ENCODE assay signal across 30 cellular contexts in the genomic region with DNA sequence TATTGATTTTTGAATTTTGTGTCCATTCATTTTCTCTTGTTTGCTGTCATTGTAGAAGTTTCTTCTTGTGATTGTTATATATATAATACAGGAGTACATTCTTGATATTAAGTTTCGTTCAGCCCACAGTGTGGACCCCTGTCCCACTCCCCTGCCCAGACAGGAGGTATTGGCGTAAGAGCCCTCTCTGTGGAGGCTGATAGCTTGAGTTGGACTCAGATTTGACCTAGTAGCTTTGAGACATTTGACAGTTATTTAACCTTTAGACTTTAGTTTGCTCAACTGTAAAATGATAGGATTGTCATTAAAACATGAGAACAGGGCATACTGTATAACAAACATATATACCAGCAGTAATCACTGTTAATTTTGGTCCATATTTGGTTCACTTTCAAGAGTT. TPM values are rescaled to one million over a fixed set of nuclear protein-coding genes. Genes with fewer than 3 reads are reported as not detected.
"Had no signal": no experiment of that assay in that cellular context is flagged by ENCODE, and none has a peak within 500 bp of the region (broad histone marks: within the 10 kb centered on the region; RNA-seq: fewer than 3 reads in every experiment).

No MANE protein-coding gene starts in this region.

- DNase-seq: stimulated activated CD4-positive, alpha-beta T cell treated with anti-CD3 and anti-CD28 coated beads, Interleukin-2, amount 100 ng/mL, for 48 hours; stimulated activated CD4-positive, alpha-beta T cell treated with anti-CD3 and anti-CD28 coated beads, Interleukin-4, amount 100 ng/mL, for 1 hour; stimulated activated CD4-positive, alpha-beta T cell treated with anti-CD3 and anti-CD28 coated beads, Interleukin-4, amount 100 ng/mL, for 24 hours; stimulated activated CD4-positive, alpha-beta T cell treated with anti-CD3 and anti-CD28 coated beads, Interleukin-4, amount 100 ng/mL, for 4 hours; stimulated activated CD8-positive, alpha-beta memory T cell treated with anti-CD3 and anti-CD28 coated beads, Interleukin-4, amount 100 ng/mL, for 48 hours; stimulated activated naive B cell treated with anti-CD40 and anti-IgM and Interleukin-4, amounts not matched to agents 10 μg/mL and 1 μg/mL and 100 μg/mL, for 72 hours; stimulated activated naive CD4-positive, alpha-beta T cell; stimulated activated naive CD4-positive, alpha-beta T cell treated with Interleukin-2 at 50 U/mL for 16 hours; stimulated activated naive CD8-positive, alpha-beta T cell treated with anti-CD3 and anti-CD28 coated beads, Interleukin-15, amount 100 ng/mL, for 72 hours; stimulated activated naive CD8-positive, alpha-beta T cell treated with anti-CD3 and anti-CD28 coated beads, Interleukin-15, Interleukin-2, amounts not matched to agents 100 U/mL and 50 U/mL, for 24 hours; stomach; substantia nigra; testis; thyroid gland; tibial artery; transverse colon; trophoblast cell; upper lobe of left lung; upper lobe of right lung; uterus had no signal

- ATAC-seq: stimulated activated effector memory CD8-positive, alpha-beta T cell treated with anti-CD3 and anti-CD28 coated beads, Interleukin-12 subunit alpha, Interleukin-12 subunit beta, amount 100 ng/mL, for 72 hours; stimulated activated memory B cell treated with anti-CD40 and anti-IgM and Interleukin-4, amounts not matched to agents 10 μg/mL and 1 μg/mL and 100 μg/mL, for 72 hours; stimulated activated naive B cell treated with anti-CD40 and anti-IgM and Interleukin-4, amounts not matched to agents 10 μg/mL and 1 μg/mL and 100 μg/mL, for 72 hours; stimulated activated naive CD8-positive, alpha-beta T cell treated with anti-CD3 and anti-CD28 coated beads, Interleukin-15, amount 100 ng/mL, for 72 hours; stimulated activated naive CD8-positive, alpha-beta T cell treated with anti-CD3 and anti-CD28 coated beads, Interleukin-15, Interleukin-2, amounts not matched to agents 100 U/mL and 50 U/mL, for 24 hours; upper lobe of right lung had no signal

- FAIRE-seq: urothelium cell line had no signal

- H3K27me3 ChIP-seq: stomach, suprapubic skin, testis, thyroid gland, tibial artery, tibial nerve, transverse colon, upper lobe of left lung, upper lobe of right lung, uterus, vagina had no signal

- H3K4me1 ChIP-seq: suprapubic skin, testis, thyroid gland, tibial artery, upper lobe of right lung, uterus, vagina had no signal

- H3K36me3 ChIP-seq: stomach, suprapubic skin, thoracic aorta, thyroid gland, tibial artery, tibial nerve, transverse colon, upper lobe of left lung, upper lobe of right lung, uterus, vagina had no signal

- H3K9me3 ChIP-seq: stomach, suprapubic skin, testis, thoracic aorta, thyroid gland, tibial artery, tibial nerve, transverse colon, upper lobe of left lung, upper lobe of right lung, uterus, vagina had no signal

- H3K4me3 ChIP-seq: stomach, suprapubic skin, testis, thoracic aorta, thyroid gland, tibial artery, tibial nerve, transverse colon, upper lobe of left lung, upper lobe of right lung, uterus, vagina had no signal

- H3K27ac Mint-ChIP-seq: stimulated activated effector memory CD8-positive, alpha-beta T cell treated with anti-CD3 and anti-CD28 coated beads, Interleukin-12 subunit alpha, Interleukin-12 subunit beta, amount 100 ng/mL, for 72 hours; stimulated activated memory B cell treated with anti-CD40 and anti-IgM and Interleukin-4, amounts not matched to agents 10 μg/mL and 1 μg/mL and 100 μg/mL, for 72 hours; stimulated activated naive B cell treated with anti-CD40 and anti-IgM and Interleukin-4, amounts not matched to agents 10 μg/mL and 1 μg/mL and 100 μg/mL, for 72 hours; stimulated activated naive CD8-positive, alpha-beta T cell treated with anti-CD3 and anti-CD28 coated beads, Interleukin-15, amount 100 ng/mL, for 72 hours; stimulated activated naive CD8-positive, alpha-beta T cell treated with anti-CD3 and anti-CD28 coated beads, Interleukin-15, Interleukin-2, amounts not matched to agents 100 ng/mL and 50 ng/mL, for 24 hours; type B pancreatic cell had no signal

- H3K36me3 Mint-ChIP-seq: stimulated activated effector memory CD8-positive, alpha-beta T cell treated with anti-CD3 and anti-CD28 coated beads, Interleukin-12 subunit alpha, Interleukin-12 subunit beta, amount 100 ng/mL, for 72 hours; stimulated activated memory B cell treated with anti-CD40 and anti-IgM and Interleukin-4, amounts not matched to agents 10 μg/mL and 1 μg/mL and 100 μg/mL, for 72 hours; stimulated activated naive B cell treated with anti-CD40 and anti-IgM and Interleukin-4, amounts not matched to agents 10 μg/mL and 1 μg/mL and 100 μg/mL, for 72 hours; type B pancreatic cell had no signal

- H3K4me3 Mint-ChIP-seq: stimulated activated effector memory CD8-positive, alpha-beta T cell treated with anti-CD3 and anti-CD28 coated beads, Interleukin-12 subunit alpha, Interleukin-12 subunit beta, amount 100 ng/mL, for 72 hours; stimulated activated memory B cell treated with anti-CD40 and anti-IgM and Interleukin-4, amounts not matched to agents 10 μg/mL and 1 μg/mL and 100 μg/mL, for 72 hours; stimulated activated naive B cell treated with anti-CD40 and anti-IgM and Interleukin-4, amounts not matched to agents 10 μg/mL and 1 μg/mL and 100 μg/mL, for 72 hours; stimulated activated naive CD8-positive, alpha-beta T cell treated with anti-CD3 and anti-CD28 coated beads, Interleukin-15, amount 100 ng/mL, for 72 hours; stimulated activated naive CD8-positive, alpha-beta T cell treated with anti-CD3 and anti-CD28 coated beads, Interleukin-15, Interleukin-2, amounts not matched to agents 100 ng/mL and 50 ng/mL, for 24 hours; type B pancreatic cell had no signal

- H3K27me3 Mint-ChIP-seq: stimulated activated memory B cell treated with anti-CD40 and anti-IgM and Interleukin-4, amounts not matched to agents 10 μg/mL and 1 μg/mL and 100 μg/mL, for 72 hours; stimulated activated naive B cell treated with anti-CD40 and anti-IgM and Interleukin-4, amounts not matched to agents 10 μg/mL and 1 μg/mL and 100 μg/mL, for 72 hours; stimulated activated naive CD8-positive, alpha-beta T cell treated with anti-CD3 and anti-CD28 coated beads, Interleukin-15, amount 100 ng/mL, for 72 hours; stimulated activated naive CD8-positive, alpha-beta T cell treated with anti-CD3 and anti-CD28 coated beads, Interleukin-15, Interleukin-2, amounts not matched to agents 100 ng/mL and 50 ng/mL, for 24 hours; type B pancreatic cell had no signal

- H3K27ac ChIP-seq: stomach, suprapubic skin, testis, thoracic aorta, thyroid gland, tibial artery, tibial nerve, transverse colon, upper lobe of left lung, upper lobe of right lung, uterus, vagina had no signal

RNA-seq across cellular contexts. Expression of gene GPR171, which starts 27.1 kb away (rescaled TPM):
- total RNA-seq: temporal lobe had no signal
